In the genomic region with DNA sequence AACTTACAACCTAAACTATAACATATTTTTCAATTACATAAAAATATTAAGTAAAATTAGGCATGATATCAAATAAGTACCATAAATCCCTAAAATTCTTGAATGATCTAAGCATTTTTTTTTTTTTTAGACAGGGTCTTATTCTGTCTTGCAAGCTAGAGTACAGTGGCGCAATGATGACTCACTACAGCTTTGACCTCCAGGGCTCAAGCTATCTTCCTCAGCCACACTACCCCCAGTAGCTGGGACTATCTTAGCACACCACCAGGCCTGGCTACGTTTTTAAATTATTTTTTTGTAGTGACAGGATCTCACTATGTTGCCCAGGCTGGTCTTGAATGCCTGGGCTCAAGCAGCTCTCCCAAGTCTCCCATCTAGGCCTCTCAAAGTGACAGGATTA, we compare ENCODE assay signal across 17 cellular contexts.
"Had no signal": no experiment of that assay in that cellular context is flagged by ENCODE, and none has a peak within 500 bp of the region (broad histone marks: within the 10 kb centered on the region; RNA-seq: fewer than 3 reads in every experiment).

No MANE protein-coding gene starts in this region.

- H3K27me3 ChIP-seq: heart left ventricle, neutrophil, right atrium auricular region, tibial artery, uterus had no signal

- DNase-seq: activated CD4-positive, alpha-beta T cell treated with anti-CD3 and anti-CD28 coated beads, Interleukin-2, amount 50 U/mL, for 1 hour; activated CD8-positive, alpha-beta memory T cell treated with anti-CD3 and anti-CD28 coated beads for 24 hours; activated naive CD8-positive, alpha-beta T cell treated with anti-CD3 and anti-CD28 coated beads for 36 hours; effector memory CD4-positive, alpha-beta T cell; foreskin melanocyte; heart left ventricle; naive thymus-derived CD8-positive, alpha-beta T cell; posterior cingulate gyrus; stimulated activated CD4-positive, alpha-beta T cell treated with anti-CD3 and anti-CD28 coated beads, Interleukin-15, amount 100 ng/mL, for 24 hours; stimulated activated CD4-positive, alpha-beta T cell treated with anti-CD3 and anti-CD28 coated beads, Interleukin-4, amount 100 ng/mL, for 1 hour; stimulated activated naive B cell treated with anti-CD40 and anti-IgM and Interleukin-4, amounts not matched to agents 10 μg/mL and 1 μg/mL and 100 μg/mL, for 72 hours; tibial artery; uterus had no signal

- H3K36me3 ChIP-seq: heart left ventricle, neutrophil, right atrium auricular region, tibial artery, uterus had no signal

- ATAC-seq: heart left ventricle; naive thymus-derived CD8-positive, alpha-beta T cell; stimulated activated naive B cell treated with anti-CD40 and anti-IgM and Interleukin-4, amounts not matched to agents 10 μg/mL and 1 μg/mL and 100 μg/mL, for 72 hours had no signal

- H3K4me3 ChIP-seq: heart left ventricle, right atrium auricular region, skin epidermis, tibial artery, uterus had no signal

- H3K4me3 Mint-ChIP-seq: activated naive CD8-positive, alpha-beta T cell treated with anti-CD3 and anti-CD28 coated beads for 36 hours; dendritic cell treated with granulocyte-macrophage colony-stimulating factor and Interleukin-4, amounts not matched to agents 40 ng/mL and 50 ng/mL, for 4 days; naive thymus-derived CD8-positive, alpha-beta T cell; stimulated activated naive B cell treated with anti-CD40 and anti-IgM and Interleukin-4, amounts not matched to agents 10 μg/mL and 1 μg/mL and 100 μg/mL, for 72 hours had no signal

- H3K4me1 Mint-ChIP-seq: activated naive CD8-positive, alpha-beta T cell treated with anti-CD3 and anti-CD28 coated beads for 36 hours; naive thymus-derived CD8-positive, alpha-beta T cell; stimulated activated naive B cell treated with anti-CD40 and anti-IgM and Interleukin-4, amounts not matched to agents 10 μg/mL and 1 μg/mL and 100 μg/mL, for 72 hours had no signal

- H3K27ac Mint-ChIP-seq: activated naive CD8-positive, alpha-beta T cell treated with anti-CD3 and anti-CD28 coated beads for 36 hours; dendritic cell treated with granulocyte-macrophage colony-stimulating factor and Interleukin-4, amounts not matched to agents 40 ng/mL and 50 ng/mL, for 4 days; naive thymus-derived CD8-positive, alpha-beta T cell; stimulated activated naive B cell treated with anti-CD40 and anti-IgM and Interleukin-4, amounts not matched to agents 10 μg/mL and 1 μg/mL and 100 μg/mL, for 72 hours had no signal

- H3K27me3 Mint-ChIP-seq: activated naive CD8-positive, alpha-beta T cell treated with anti-CD3 and anti-CD28 coated beads for 36 hours; dendritic cell treated with granulocyte-macrophage colony-stimulating factor and Interleukin-4, amounts not matched to agents 40 ng/mL and 50 ng/mL, for 4 days; naive thymus-derived CD8-positive, alpha-beta T cell; stimulated activated naive B cell treated with anti-CD40 and anti-IgM and Interleukin-4, amounts not matched to agents 10 μg/mL and 1 μg/mL and 100 μg/mL, for 72 hours had no signal

- H3K4me1 ChIP-seq: heart left ventricle, right atrium auricular region, tibial artery, uterus had no signal

- H3K36me3 Mint-ChIP-seq: activated naive CD8-positive, alpha-beta T cell treated with anti-CD3 and anti-CD28 coated beads for 36 hours; stimulated activated naive B cell treated with anti-CD40 and anti-IgM and Interleukin-4, amounts not matched to agents 10 μg/mL and 1 μg/mL and 100 μg/mL, for 72 hours had no signal

- H3K27ac ChIP-seq: heart left ventricle, neutrophil, right atrium auricular region, skin epidermis, tibial artery, uterus had no signal

- H3K9me3 ChIP-seq: neutrophil, right atrium auricular region, tibial artery, uterus had no signal
